ENCODE assay signal across 21 cellular contexts in genomic region chr16:17887963-17888362, GRCh38.
"Had no signal": no experiment of that assay in that cellular context is flagged by ENCODE, and none has a peak within 500 bp of the region (broad histone marks: within the 10 kb centered on the region; RNA-seq: fewer than 3 reads in every experiment).

No MANE protein-coding gene starts in this region.

- H3K27me3 ChIP-seq: adrenal gland, ascending aorta, left lung, testis, vagina had no signal

- DNase-seq: activated CD4-positive, alpha-beta T cell treated with anti-CD3 and anti-CD28 coated beads, Interleukin-2, amount 50 U/mL, for 1 hour; activated CD4-positive, CD25-positive, alpha-beta regulatory T cell treated with anti-CD3 and anti-CD28 coated beads, Interleukin-2, amount 50 U/mL, for 72 hours; activated gamma-delta T cell treated with Interleukin-2 at 50 U/mL for 16 hours; central memory CD4-positive, alpha-beta T cell; dermis blood vessel endothelial cell; effector CD8-positive, alpha-beta T cell; hippocampal formation; kidney glomerular epithelial cell; left lung; naive thymus-derived CD4-positive, alpha-beta T cell; small intestine; stimulated activated naive B cell treated with anti-CD40 and anti-IgM and Interleukin-4, amounts not matched to agents 10 μg/mL and 1 μg/mL and 100 μg/mL, for 72 hours; testis had no signal

- H3K36me3 Mint-ChIP-seq: activated naive CD8-positive, alpha-beta T cell; naive thymus-derived CD4-positive, alpha-beta T cell; stimulated activated naive B cell treated with anti-CD40 and anti-IgM and Interleukin-4, amounts not matched to agents 10 μg/mL and 1 μg/mL and 100 μg/mL, for 72 hours; type B pancreatic cell had no signal

- H3K27ac Mint-ChIP-seq: activated naive CD8-positive, alpha-beta T cell; activated T-helper 1 cell treated with anti-CD3 and anti-CD28 coated beads, Interleukin-12 subunit alpha, Interleukin-12 subunit beta, Interleukin-2, Interleukin-4 antibody, amounts not matched to agents 30 ng/mL and 10 ng/mL and 1 ng/mL, durations not matched to agents 14 hours and 24 hours and 36 hours; naive thymus-derived CD4-positive, alpha-beta T cell; stimulated activated naive B cell treated with anti-CD40 and anti-IgM and Interleukin-4, amounts not matched to agents 10 μg/mL and 1 μg/mL and 100 μg/mL, for 72 hours; type B pancreatic cell had no signal

- H3K9me3 Mint-ChIP-seq: activated T-helper 1 cell treated with anti-CD3 and anti-CD28 coated beads, Interleukin-12 subunit alpha, Interleukin-12 subunit beta, Interleukin-2, Interleukin-4 antibody, amounts not matched to agents 30 ng/mL and 10 ng/mL and 1 ng/mL, durations not matched to agents 14 hours and 24 hours and 36 hours had no signal

- H3K4me3 Mint-ChIP-seq: activated naive CD8-positive, alpha-beta T cell; activated T-helper 1 cell treated with anti-CD3 and anti-CD28 coated beads, Interleukin-12 subunit alpha, Interleukin-12 subunit beta, Interleukin-2, Interleukin-4 antibody, amounts not matched to agents 30 ng/mL and 10 ng/mL and 1 ng/mL, durations not matched to agents 14 hours and 24 hours and 36 hours; naive thymus-derived CD4-positive, alpha-beta T cell; stimulated activated naive B cell treated with anti-CD40 and anti-IgM and Interleukin-4, amounts not matched to agents 10 μg/mL and 1 μg/mL and 100 μg/mL, for 72 hours; type B pancreatic cell had no signal

- H3K36me3 ChIP-seq: adrenal gland, ascending aorta, left lung, vagina had no signal

- H3K4me3 ChIP-seq: adrenal gland, ascending aorta, left lung, lung, testis, vagina had no signal

- H3K9me3 ChIP-seq: adrenal gland, ascending aorta, left lung, testis, vagina had no signal

- H3K4me1 ChIP-seq: adrenal gland, ascending aorta, left lung, testis, vagina had no signal

- H3K4me1 Mint-ChIP-seq: naive thymus-derived CD4-positive, alpha-beta T cell; stimulated activated naive B cell treated with anti-CD40 and anti-IgM and Interleukin-4, amounts not matched to agents 10 μg/mL and 1 μg/mL and 100 μg/mL, for 72 hours had no signal

- ATAC-seq: left lung; naive thymus-derived CD4-positive, alpha-beta T cell; sciatic nerve; stimulated activated naive B cell treated with anti-CD40 and anti-IgM and Interleukin-4, amounts not matched to agents 10 μg/mL and 1 μg/mL and 100 μg/mL, for 72 hours had no signal

- H3K27ac ChIP-seq: adrenal gland, ascending aorta, left lung, testis, vagina had no signal

- H3K27me3 Mint-ChIP-seq: type B pancreatic cell had no signal
